ENCODE assay signal across 8 cellular contexts in the genomic region with DNA sequence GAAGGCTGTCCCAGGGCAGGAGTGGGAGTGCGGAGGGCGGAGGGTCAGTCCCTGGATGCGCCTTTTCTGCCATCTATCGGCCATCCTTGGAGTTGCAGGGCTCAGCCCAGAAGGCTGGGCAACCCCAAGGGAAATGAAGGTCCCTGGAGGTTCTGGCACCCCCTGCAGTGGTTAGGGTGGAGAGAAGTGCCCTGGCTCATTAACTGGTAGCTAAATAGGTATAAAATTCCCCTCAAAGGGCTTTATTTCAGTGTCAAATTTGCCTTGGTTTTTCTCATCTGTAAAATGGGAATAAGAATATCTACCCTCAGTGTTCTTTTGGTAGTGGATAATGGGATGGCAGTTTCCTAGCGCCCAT. TPM values are rescaled to one million over a fixed set of nuclear protein-coding genes. Genes with fewer than 3 reads are reported as not detected.
A peak's percentile ranks its signal among the peaks of the same experiment; 100 is the strongest.
DNase-seq lines count a peak whose midpoint lies in the region; ATAC-seq and TF ChIP-seq lines count a peak whose summit lies in the region.

No MANE protein-coding gene starts in this region.

- no peaks in the 10 kb centered on the region for H3K9me3 ChIP-seq in transverse colon

- ATAC-seq in GM18907 (IDR thresholded peaks at IDR 0.05; ENCODE audit: unreplicated experiment) = peak; percentile 75

- peaks cover 26% of the 10 kb centered on the region for H3K4me1 Mint-ChIP-seq in activated T-helper 2 cell treated with anti-CD3 and anti-CD28 coated beads, Interferon-gamma antibody, Interleukin-2, Interleukin-4, amounts not matched to agents 10 μg/mL and 5 μg/mL and 100 μg/mL, durations not matched to agents 14 hours and 24 hours and 36 hours (ENCODE audit: low read depth)
- H3K4me1 Mint-ChIP-seq in osteocyte (ENCODE audit: unreplicated experiment) = peaks cover 3% of the 10 kb centered on the region

- intact Hi-C loops in activated T-helper 2 cell treated with anti-CD3 and anti-CD28 coated beads, Interferon-gamma antibody, Interleukin-2, Interleukin-4, amounts not matched to agents 10 μg/mL and 5 μg/mL and 100 μg/mL, durations not matched to agents 14 hours and 24 hours and 36 hours (cut with micrococcal nuclease) = loop anchor here (1.0 to 2.0 kb wide), 2 partner anchors 53 to 66 kb away; no protein-coding TSS in a partner anchor
- intact Hi-C loops in transverse colon (cut with DNase I; ENCODE audit: low total_unique reads) = loop anchor here (2.0 kb wide), 1 partner anchor 69 kb away; no protein-coding TSS in a partner anchor

- no peak for TF ChIP-seq EP300 in transverse colon (IDR thresholded peaks at IDR 0.05; ENCODE audit: low read depth)

- H3K27me3 ChIP-seq in transverse colon = no peaks in the 10 kb centered on the region

- 18 to 60% methylated on average over 1 to 5 of the region's 5 CpGs for WGBS in transverse colon (ENCODE audit: low coverage in 1 of 2), 2 donors

- H3K4me3 Mint-ChIP-seq in activated T-helper 2 cell treated with anti-CD3 and anti-CD28 coated beads, Interferon-gamma antibody, Interleukin-2, Interleukin-4, amounts not matched to agents 10 μg/mL and 5 μg/mL and 100 μg/mL, durations not matched to agents 14 hours and 24 hours and 36 hours (ENCODE audit: low read depth) = peak overlapping the region; percentile 77
- H3K4me3 Mint-ChIP-seq in osteocyte (ENCODE audit: unreplicated experiment) = no peak overlapping the region

- H3K27me3 Mint-ChIP-seq in activated T-helper 2 cell treated with anti-CD3 and anti-CD28 coated beads, Interferon-gamma antibody, Interleukin-2, Interleukin-4, amounts not matched to agents 10 μg/mL and 5 μg/mL and 100 μg/mL, durations not matched to agents 14 hours and 24 hours and 36 hours (ENCODE audit: low read depth) = peaks cover 11% of the 10 kb centered on the region
- H3K27me3 Mint-ChIP-seq in osteocyte (ENCODE audit: unreplicated experiment) = peaks cover 21% of the 10 kb centered on the region

- DNase-seq in AG10803 (ENCODE audit: low read depth) (peak; percentile 37), HuH-7.5 (ENCODE audit: low spot score) (peak; percentile 74), foreskin melanocyte (peak; percentile 55), osteocyte (ENCODE audit: extremely low spot score, unreplicated experiment) (peak; percentile 88), transverse colon (peak; percentile 83)
- peak; percentile 67 for DNase-seq in activated T-helper 2 cell treated with anti-CD3 and anti-CD28 coated beads, Interferon-gamma antibody, Interleukin-2, Interleukin-4, amounts not matched to agents 10 μg/mL and 5 μg/mL and 100 μg/mL, durations not matched to agents 14 hours and 24 hours and 36 hours (ENCODE audit: low spot score)

- H3K36me3 ChIP-seq in transverse colon = no peaks in the 10 kb centered on the region

- no peaks in the 10 kb centered on the region for H3K9me3 Mint-ChIP-seq in activated T-helper 2 cell treated with anti-CD3 and anti-CD28 coated beads, Interferon-gamma antibody, Interleukin-2, Interleukin-4, amounts not matched to agents 10 μg/mL and 5 μg/mL and 100 μg/mL, durations not matched to agents 14 hours and 24 hours and 36 hours
- no peaks in the 10 kb centered on the region for H3K9me3 Mint-ChIP-seq in osteocyte (ENCODE audit: unreplicated experiment)

- H3K27ac Mint-ChIP-seq in activated T-helper 2 cell treated with anti-CD3 and anti-CD28 coated beads, Interferon-gamma antibody, Interleukin-2, Interleukin-4, amounts not matched to agents 10 μg/mL and 5 μg/mL and 100 μg/mL, durations not matched to agents 14 hours and 24 hours and 36 hours = no peak overlapping the region
- H3K27ac Mint-ChIP-seq in osteocyte (ENCODE audit: unreplicated experiment) = no peak overlapping the region

- no peak overlapping the region for H3K27ac ChIP-seq in transverse colon

- TF ChIP-seq POLR2A in Raji (IDR thresholded peaks at IDR 0.05; ENCODE audit: insufficient read depth, low read depth, low read length) (0 out of 2 replicates have a peak, but pooled peaks have one; percentile 21), transverse colon (IDR thresholded peaks at IDR 0.05) (no peak)

- H3K4me3 ChIP-seq in AG10803 (ENCODE audit: low read length) = no peak overlapping the region
- no peak overlapping the region for H3K4me3 ChIP-seq in transverse colon

- H3K36me3 Mint-ChIP-seq in activated T-helper 2 cell treated with anti-CD3 and anti-CD28 coated beads, Interferon-gamma antibody, Interleukin-2, Interleukin-4, amounts not matched to agents 10 μg/mL and 5 μg/mL and 100 μg/mL, durations not matched to agents 14 hours and 24 hours and 36 hours (ENCODE audit: low read depth) = no peaks in the 10 kb centered on the region
- no peaks in the 10 kb centered on the region for H3K36me3 Mint-ChIP-seq in osteocyte (ENCODE audit: unreplicated experiment)

- TF ChIP-seq CTCF in AG10803 (conservative IDR thresholded peaks at IDR 0.05; ENCODE audit: low read length) (peak; percentile 99), osteocyte (IDR thresholded peaks at IDR 0.05) (peak; percentile 91), transverse colon (IDR thresholded peaks at IDR 0.05) (peak; percentile 90 to 96 (median 93))

- in situ Hi-C loops in transverse colon (cut with MboI; ENCODE audit: low pct_ligation_motif_present in 1 of 4, low pct_unique_long_range_greater_than_20kb in 1 of 4, low sequenced_read_pairs in 3 of 4) = loop anchor here in 2 of 4 donors (5.0 kb wide), 1 partner anchor 62 kb away; no protein-coding TSS in a partner anchor

- peaks cover 0 to 9% (median 2%) of the 10 kb centered on the region in 4 donors for H3K4me1 ChIP-seq in transverse colon

RNA-seq across cellular contexts. Expression of a gene that starts 22.4 kb away (rescaled TPM):
- 25.6 and 32.8 TPM in 2 replicates for total RNA-seq in activated T-helper 2 cell treated with anti-CD3 and anti-CD28 coated beads, Interferon-gamma antibody, Interleukin-2, Interleukin-4, amounts not matched to agents 10 μg/mL and 5 μg/mL and 100 μg/mL, durations not matched to agents 14 hours and 24 hours and 36 hours
- total RNA-seq in osteocyte (19.4 and 20.9 TPM in 2 replicates), transverse colon (10 to 100 TPM in 2 of 4 donors, 1 to 10 TPM in 2; 2.2 to 17.6 (median 9.6) TPM)

RNA-seq across cellular contexts. Expression of a gene that starts 30.4 kb away (rescaled TPM):
- 254 and 256 TPM in 2 replicates for total RNA-seq in activated T-helper 2 cell treated with anti-CD3 and anti-CD28 coated beads, Interferon-gamma antibody, Interleukin-2, Interleukin-4, amounts not matched to agents 10 μg/mL and 5 μg/mL and 100 μg/mL, durations not matched to agents 14 hours and 24 hours and 36 hours
- 144 and 153 TPM in 2 replicates for total RNA-seq in osteocyte
- total RNA-seq in transverse colon = 100 to 1,000 TPM in 3 of 4 donors, 10 to 100 TPM in 1; 78.9 to 203 (median 139) TPM

RNA-seq across cellular contexts. Expression of a gene that starts 53.9 kb away (rescaled TPM):
- total RNA-seq in activated T-helper 2 cell treated with anti-CD3 and anti-CD28 coated beads, Interferon-gamma antibody, Interleukin-2, Interleukin-4, amounts not matched to agents 10 μg/mL and 5 μg/mL and 100 μg/mL, durations not matched to agents 14 hours and 24 hours and 36 hours = 0.11 and 0.18 TPM in 2 replicates
- total RNA-seq in osteocyte = 0.11 TPM in 1 of 2 replicates, not detected in the other
- under 1 TPM in 2 of 4 donors, not detected in 2; 0.27 to 0.64 TPM for total RNA-seq in transverse colon

Comparison
In these comparisons a context has a peak if more than half of its experiments do, and no peak if none do; other contexts are left out.
1. DNase-seq: peak in every context shown above with its lines; median percentile 88 in osteocyte; 83 in transverse colon; 74 in HuH-7.5; 67 in activated T-helper 2 cell treated with anti-CD3 and anti-CD28 coated beads, Interferon-gamma antibody, Interleukin-2, Interleukin-4, amounts not matched to agents 10 μg/mL and 5 μg/mL and 100 μg/mL, durations not matched to agents 14 hours and 24 hours and 36 hours; 55 in foreskin melanocyte; 37 in AG10803.